20 cellular contexts compared by ENCODE assay signal in genomic region chr13:72253754-72254153, GRCh38.
DNase-seq lines count a peak whose midpoint lies in the region; TF ChIP-seq lines count a peak whose summit lies in the region.
"Had no signal": no experiment of that assay in that cellular context is flagged by ENCODE, and none has a peak within 500 bp of the region (broad histone marks: within the 10 kb centered on the region; RNA-seq: fewer than 3 reads in every experiment).

No MANE protein-coding gene starts in this region.

- no peaks in the 10 kb centered on the region for H3K9me3 ChIP-seq in Peyer's patch
- H3K9me3 ChIP-seq: A549; BE2C; BLaER1 treated with 17β-estradiol and CSF1 and Interleukin-3, amounts not matched to agents 10 nM and 100 nM had no signal

- CTCF ChIA-PET in HEK293T (lab: Yijun Ruan, JAX): interaction anchor here (0.6 kb wide), 1 partner anchor 44 kb away, joined by 3 read pairs; no protein-coding TSS in a partner anchor

- no peak overlapping the region for H3K27ac ChIP-seq in Peyer's patch
- H3K27ac ChIP-seq: A549; BLaER1 treated with 17β-estradiol and CSF1 and Interleukin-3, amounts not matched to agents 10 nM and 100 nM had no signal

- no peak for TF ChIP-seq CTCF in epithelial cell of esophagus (IDR thresholded peaks at IDR 0.05; ENCODE audit: insufficient read depth, low read depth, low read length, missing control alignments)
- no peak for TF ChIP-seq CTCF in Peyer's patch (IDR thresholded peaks at IDR 0.05)

- H3K4me3 ChIP-seq in epithelial cell of esophagus (ENCODE audit: low read length) (no peak overlapping the region), Peyer's patch (no peak overlapping the region)
- H3K4me3 ChIP-seq: A549; BLaER1 treated with 17β-estradiol and CSF1 and Interleukin-3, amounts not matched to agents 10 nM and 100 nM; GM23338 had no signal

- peak; percentile 34 for DNase-seq in NCI-H1092 treated with DMSO at 0.1 percent for 48 hours (lab: John Stamatoyannopoulos, UW)
- no peak for DNase-seq in NCI-H1092 (lab: John Stamatoyannopoulos, UW)
- no peak for DNase-seq in HEK293T (ENCODE audit: extremely low spot score)
- DNase-seq in epithelial cell of esophagus (ENCODE audit: low read depth): peak; percentile 19
- peak; percentile 12 for DNase-seq in renal cortical epithelial cell (ENCODE audit: low read depth)
- no peak for DNase-seq in activated CD4-positive, alpha-beta T cell treated with anti-CD3 and anti-CD28 coated beads for 4 hours
- DNase-seq in Peyer's patch: no peak
- DNase-seq: 8988T; ACHN; AML-193; BE2C; CD4-positive, alpha-beta T cell; CD8-positive, alpha-beta memory T cell; DMS79 treated with DMSO at 0.1 percent for 48 hours; GF-D8; H9; HFFc6 had no signal

- POLR2A ChIA-PET in HEK293T (lab: Yijun Ruan, JAX): no interaction called here

- H3K27me3 ChIP-seq in Peyer's patch: no peaks in the 10 kb centered on the region
- H3K27me3 ChIP-seq: BE2C; BLaER1 treated with 17β-estradiol and CSF1 and Interleukin-3, amounts not matched to agents 10 nM and 100 nM had no signal

- no peaks in the 10 kb centered on the region for H3K4me1 ChIP-seq in Peyer's patch
- H3K4me1 ChIP-seq: A549; BE2C; BLaER1 treated with 17β-estradiol and CSF1 and Interleukin-3, amounts not matched to agents 10 nM and 100 nM had no signal

- no peaks in the 10 kb centered on the region for H3K36me3 ChIP-seq in Peyer's patch
- H3K36me3 ChIP-seq: BE2C; BLaER1 treated with 17β-estradiol and CSF1 and Interleukin-3, amounts not matched to agents 10 nM and 100 nM had no signal

- no peak for TF ChIP-seq POLR2A in Peyer's patch (IDR thresholded peaks at IDR 0.05)

TF ChIP-seq in HEK293T, 16 proteins besides CTCF, POLR2A, EP300 and RAD21:
- no peak for TF ChIP-seq FOXK2 (IDR thresholded peaks at IDR 0.05)
- peak; percentile 73 for TF ChIP-seq PKNOX1 (IDR thresholded peaks at IDR 0.05)
- TF ChIP-seq ZNF384 (IDR thresholded peaks at IDR 0.05): no peak

Comparison
In these comparisons a context has a peak if more than half of its experiments do, and no peak if none do; other contexts are left out.
1. DNase-seq: peak in NCI-H1092 treated with DMSO at 0.1 percent for 48 hours (single experiment), epithelial cell of esophagus (single experiment) and renal cortical epithelial cell (single experiment); none in NCI-H1092 (single experiment), HEK293T (single experiment), activated CD4-positive, alpha-beta T cell treated with anti-CD3 and anti-CD28 coated beads for 4 hours (0 of 2) and Peyer's patch (0 of 3).